ENCODE assay signal across 2 cellular contexts in the genomic region with DNA sequence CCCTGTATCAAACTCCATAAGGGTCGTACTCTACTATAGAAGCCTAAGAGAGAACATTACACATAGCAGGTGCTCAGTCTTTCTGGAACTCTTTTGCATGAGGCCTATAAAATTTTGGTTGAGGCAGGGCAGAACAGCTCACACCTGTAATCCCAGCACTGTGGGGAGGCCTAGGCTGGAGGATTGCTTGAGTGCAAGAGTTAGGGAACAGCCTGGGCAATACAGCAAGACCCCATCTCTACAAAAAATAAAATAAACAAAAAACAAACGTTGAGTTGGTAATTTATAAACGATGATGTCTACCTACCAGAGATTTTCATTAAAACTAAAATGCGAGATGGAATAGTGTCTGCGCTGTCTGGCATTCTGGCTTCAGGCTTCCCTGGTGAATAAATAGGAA.
TF ChIP-seq lines count a peak whose summit lies in the region.

No MANE protein-coding gene starts in this region.

TF ChIP-seq in SK-N-SH, 30 proteins besides CTCF, POLR2A, EP300 and RAD21 (continued from another document):
- TF ChIP-seq FOSL2 (IDR thresholded peaks at IDR 0.05; ENCODE audit: borderline replicate concordance, low read depth) (no peak), TCF12 (IDR thresholded peaks at IDR 0.05) (no peak), RFX5 (IDR thresholded peaks at IDR 0.05; ENCODE audit: low read length) (no peak)
- TF ChIP-seq, protein P1, sequence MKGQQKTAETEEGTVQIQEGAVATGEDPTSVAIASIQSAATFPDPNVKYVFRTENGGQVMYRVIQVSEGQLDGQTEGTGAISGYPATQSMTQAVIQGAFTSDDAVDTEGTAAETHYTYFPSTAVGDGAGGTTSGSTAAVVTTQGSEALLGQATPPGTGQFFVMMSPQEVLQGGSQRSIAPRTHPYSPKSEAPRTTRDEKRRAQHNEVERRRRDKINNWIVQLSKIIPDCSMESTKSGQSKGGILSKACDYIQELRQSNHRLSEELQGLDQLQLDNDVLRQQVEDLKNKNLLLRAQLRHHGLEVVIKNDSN (IDR thresholded peaks at IDR 0.05; ENCODE audit: borderline replicate concordance, low read depth): no peak
- TF ChIP-seq, protein P2, sequence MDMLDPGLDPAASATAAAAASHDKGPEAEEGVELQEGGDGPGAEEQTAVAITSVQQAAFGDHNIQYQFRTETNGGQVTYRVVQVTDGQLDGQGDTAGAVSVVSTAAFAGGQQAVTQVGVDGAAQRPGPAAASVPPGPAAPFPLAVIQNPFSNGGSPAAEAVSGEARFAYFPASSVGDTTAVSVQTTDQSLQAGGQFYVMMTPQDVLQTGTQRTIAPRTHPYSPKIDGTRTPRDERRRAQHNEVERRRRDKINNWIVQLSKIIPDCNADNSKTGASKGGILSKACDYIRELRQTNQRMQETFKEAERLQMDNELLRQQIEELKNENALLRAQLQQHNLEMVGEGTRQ (IDR thresholded peaks at IDR 0.05; ENCODE audit: borderline replicate concordance, low read depth, low read length): no peak

TF ChIP-seq in SK-N-SH treated with all-trans-retinoic acid at 6 μM for 48 hours, 23 proteins besides CTCF, POLR2A, EP300 and RAD21 (continued from another document):
- TF ChIP-seq, protein P3, sequence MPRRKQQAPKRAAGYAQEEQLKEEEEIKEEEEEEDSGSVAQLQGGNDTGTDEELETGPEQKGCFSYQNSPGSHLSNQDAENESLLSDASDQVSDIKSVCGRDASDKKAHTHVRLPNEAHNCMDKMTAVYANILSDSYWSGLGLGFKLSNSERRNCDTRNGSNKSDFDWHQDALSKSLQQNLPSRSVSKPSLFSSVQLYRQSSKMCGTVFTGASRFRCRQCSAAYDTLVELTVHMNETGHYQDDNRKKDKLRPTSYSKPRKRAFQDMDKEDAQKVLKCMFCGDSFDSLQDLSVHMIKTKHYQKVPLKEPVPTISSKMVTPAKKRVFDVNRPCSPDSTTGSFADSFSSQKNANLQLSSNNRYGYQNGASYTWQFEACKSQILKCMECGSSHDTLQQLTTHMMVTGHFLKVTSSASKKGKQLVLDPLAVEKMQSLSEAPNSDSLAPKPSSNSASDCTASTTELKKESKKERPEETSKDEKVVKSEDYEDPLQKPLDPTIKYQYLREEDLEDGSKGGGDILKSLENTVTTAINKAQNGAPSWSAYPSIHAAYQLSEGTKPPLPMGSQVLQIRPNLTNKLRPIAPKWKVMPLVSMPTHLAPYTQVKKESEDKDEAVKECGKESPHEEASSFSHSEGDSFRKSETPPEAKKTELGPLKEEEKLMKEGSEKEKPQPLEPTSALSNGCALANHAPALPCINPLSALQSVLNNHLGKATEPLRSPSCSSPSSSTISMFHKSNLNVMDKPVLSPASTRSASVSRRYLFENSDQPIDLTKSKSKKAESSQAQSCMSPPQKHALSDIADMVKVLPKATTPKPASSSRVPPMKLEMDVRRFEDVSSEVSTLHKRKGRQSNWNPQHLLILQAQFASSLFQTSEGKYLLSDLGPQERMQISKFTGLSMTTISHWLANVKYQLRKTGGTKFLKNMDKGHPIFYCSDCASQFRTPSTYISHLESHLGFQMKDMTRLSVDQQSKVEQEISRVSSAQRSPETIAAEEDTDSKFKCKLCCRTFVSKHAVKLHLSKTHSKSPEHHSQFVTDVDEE (CRISPR knock-in tag; IDR thresholded peaks at IDR 0.05): no peak
- no peak for TF ChIP-seq BACH2 (CRISPR knock-in tag; IDR thresholded peaks at IDR 0.05; ENCODE audit: borderline replicate concordance)
- no peak for TF ChIP-seq GLIS3 (CRISPR knock-in tag; IDR thresholded peaks at IDR 0.05)
- no peak for TF ChIP-seq RARB (CRISPR knock-in tag; IDR thresholded peaks at IDR 0.05)
- TF ChIP-seq, protein P4, sequence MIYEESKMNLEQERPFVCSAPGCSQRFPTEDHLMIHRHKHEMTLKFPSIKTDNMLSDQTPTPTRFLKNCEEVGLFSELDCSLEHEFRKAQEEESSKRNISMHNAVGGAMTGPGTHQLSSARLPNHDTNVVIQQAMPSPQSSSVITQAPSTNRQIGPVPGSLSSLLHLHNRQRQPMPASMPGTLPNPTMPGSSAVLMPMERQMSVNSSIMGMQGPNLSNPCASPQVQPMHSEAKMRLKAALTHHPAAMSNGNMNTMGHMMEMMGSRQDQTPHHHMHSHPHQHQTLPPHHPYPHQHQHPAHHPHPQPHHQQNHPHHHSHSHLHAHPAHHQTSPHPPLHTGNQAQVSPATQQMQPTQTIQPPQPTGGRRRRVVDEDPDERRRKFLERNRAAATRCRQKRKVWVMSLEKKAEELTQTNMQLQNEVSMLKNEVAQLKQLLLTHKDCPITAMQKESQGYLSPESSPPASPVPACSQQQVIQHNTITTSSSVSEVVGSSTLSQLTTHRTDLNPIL (CRISPR knock-in tag; IDR thresholded peaks at IDR 0.05; ENCODE audit: low read depth): no peak
- TF ChIP-seq ESRRG (CRISPR knock-in tag; IDR thresholded peaks at IDR 0.05): no peak
- no peak for TF ChIP-seq ZFP30 (CRISPR knock-in tag; IDR thresholded peaks at IDR 0.05)
- TF ChIP-seq, protein P5, sequence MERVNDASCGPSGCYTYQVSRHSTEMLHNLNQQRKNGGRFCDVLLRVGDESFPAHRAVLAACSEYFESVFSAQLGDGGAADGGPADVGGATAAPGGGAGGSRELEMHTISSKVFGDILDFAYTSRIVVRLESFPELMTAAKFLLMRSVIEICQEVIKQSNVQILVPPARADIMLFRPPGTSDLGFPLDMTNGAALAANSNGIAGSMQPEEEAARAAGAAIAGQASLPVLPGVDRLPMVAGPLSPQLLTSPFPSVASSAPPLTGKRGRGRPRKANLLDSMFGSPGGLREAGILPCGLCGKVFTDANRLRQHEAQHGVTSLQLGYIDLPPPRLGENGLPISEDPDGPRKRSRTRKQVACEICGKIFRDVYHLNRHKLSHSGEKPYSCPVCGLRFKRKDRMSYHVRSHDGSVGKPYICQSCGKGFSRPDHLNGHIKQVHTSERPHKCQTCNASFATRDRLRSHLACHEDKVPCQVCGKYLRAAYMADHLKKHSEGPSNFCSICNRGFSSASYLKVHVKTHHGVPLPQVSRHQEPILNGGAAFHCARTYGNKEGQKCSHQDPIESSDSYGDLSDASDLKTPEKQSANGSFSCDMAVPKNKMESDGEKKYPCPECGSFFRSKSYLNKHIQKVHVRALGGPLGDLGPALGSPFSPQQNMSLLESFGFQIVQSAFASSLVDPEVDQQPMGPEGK (CRISPR knock-in tag; IDR thresholded peaks at IDR 0.05; ENCODE audit: borderline replicate concordance): no peak
- no peak for TF ChIP-seq SNAI2 (CRISPR knock-in tag; IDR thresholded peaks at IDR 0.05)
- TF ChIP-seq, protein P6, sequence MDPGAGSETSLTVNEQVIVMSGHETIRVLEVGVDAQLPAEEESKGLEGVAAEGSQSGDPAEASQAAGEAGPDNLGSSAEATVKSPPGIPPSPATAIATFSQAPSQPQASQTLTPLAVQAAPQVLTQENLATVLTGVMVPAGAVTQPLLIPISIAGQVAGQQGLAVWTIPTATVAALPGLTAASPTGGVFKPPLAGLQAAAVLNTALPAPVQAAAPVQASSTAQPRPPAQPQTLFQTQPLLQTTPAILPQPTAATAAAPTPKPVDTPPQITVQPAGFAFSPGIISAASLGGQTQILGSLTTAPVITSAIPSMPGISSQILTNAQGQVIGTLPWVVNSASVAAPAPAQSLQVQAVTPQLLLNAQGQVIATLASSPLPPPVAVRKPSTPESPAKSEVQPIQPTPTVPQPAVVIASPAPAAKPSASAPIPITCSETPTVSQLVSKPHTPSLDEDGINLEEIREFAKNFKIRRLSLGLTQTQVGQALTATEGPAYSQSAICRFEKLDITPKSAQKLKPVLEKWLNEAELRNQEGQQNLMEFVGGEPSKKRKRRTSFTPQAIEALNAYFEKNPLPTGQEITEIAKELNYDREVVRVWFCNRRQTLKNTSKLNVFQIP (CRISPR knock-in tag; IDR thresholded peaks at IDR 0.05; ENCODE audit: borderline replicate concordance, low read depth): no peak
- no peak for TF ChIP-seq CSDC2 (CRISPR knock-in tag; IDR thresholded peaks at IDR 0.05)
- no peak for TF ChIP-seq TOX (CRISPR knock-in tag; IDR thresholded peaks at IDR 0.05; ENCODE audit: borderline replicate concordance)
- TF ChIP-seq TCF4 (CRISPR knock-in tag; IDR thresholded peaks at IDR 0.05; ENCODE audit: borderline replicate concordance): no peak
